ENCODE assay signal across 19 cellular contexts in genomic region chr2:195606179-195606578, GRCh38. TPM values are rescaled to one million over a fixed set of nuclear protein-coding genes. Genes with fewer than 3 reads are reported as not detected.
A peak's percentile ranks its signal among the peaks of the same experiment; 100 is the strongest.
DNase-seq lines count a peak whose midpoint lies in the region; ATAC-seq, FAIRE-seq and TF ChIP-seq lines count a peak whose summit lies in the region.
"Had no signal": no experiment of that assay in that cellular context is flagged by ENCODE, and none has a peak within 500 bp of the region (broad histone marks: within the 10 kb centered on the region; RNA-seq: fewer than 3 reads in every experiment).

No MANE protein-coding gene starts in this region.

- H3K56ac ChIP-seq in H9 (ENCODE audit: insufficient read length, low read depth, low read length): no peak overlapping the region

- SMC1A ChIA-PET in GM12878 (lab: Charles Lee; ENCODE audit: uncharacterized antibody, unreplicated experiment): interaction anchor here (0.6 to 1.0 kb wide), 3 partner anchors 13 to 213 kb away, joined by 3 to 4 read pairs (median 3); no protein-coding TSS in a partner anchor

- H3K4me2 ChIP-seq in H9 (ENCODE audit: insufficient read depth, insufficient read length, low read length): no peak overlapping the region
- H3K4me2 ChIP-seq in GM12878 (ENCODE audit: control insufficient read depth, insufficient read depth): no peak overlapping the region
- H3K4me2 ChIP-seq: A549 had no signal

- H3K79me1 ChIP-seq in H9 (ENCODE audit: insufficient read depth, low read depth, low read length, poor library complexity, severe bottlenecking): no peaks in the 10 kb centered on the region

- H2AFZ ChIP-seq in H9 (ENCODE audit: low read length) (no peak overlapping the region), GM12878 (ENCODE audit: control insufficient read depth, low read depth, low read length) (no peak overlapping the region)

- no peak overlapping the region for H4K91ac ChIP-seq in H9 (ENCODE audit: insufficient read length, low read depth, low read length)

- intact Hi-C loops in activated CD4-positive, alpha-beta T cell treated with anti-CD3 and anti-CD28 coated beads for 36 hours (cut with DNase I, micrococcal nuclease): no loop called here
- intact Hi-C loops in GM12878 (cut with micrococcal nuclease; ENCODE audit: unreplicated experiment): no loop called here

- H3K27me3 ChIP-seq in H9 (ENCODE audit: insufficient read depth, low read length): no peaks in the 10 kb centered on the region
- no peaks in the 10 kb centered on the region for H3K27me3 ChIP-seq in GM12878 (replicated peaks in 1 of 2; ENCODE audit: control insufficient read depth in 2 of 2, insufficient read depth in 2 of 2, low read length in 1 of 2)

- no peaks in the 10 kb centered on the region; the same call in 1 of the 2 replicates for H3K79me2 ChIP-seq in H9 (ENCODE audit: insufficient read depth, low read length)
- no peaks in the 10 kb centered on the region for H3K79me2 ChIP-seq in GM12878 (ENCODE audit: control insufficient read depth, insufficient read depth, low read length)

- TF ChIP-seq CTCF in H9 (conservative IDR thresholded peaks at IDR 0.05) (no peak), GM12878 (IDR thresholded peaks at IDR 0.05 in 2 of 3, conservative IDR thresholded peaks at IDR 0.05 in 1 of 3; ENCODE audit: control insufficient read depth in 2 of 3, extremely low read depth in 1 of 3, insufficient read depth in 1 of 3, low read depth in 3 of 3, low read length in 3 of 3) (no peak)

- no peak overlapping the region for H3T11ph ChIP-seq in H9 (ENCODE audit: low read length)

- no peak overlapping the region for H3K4me3 ChIP-seq in GM12878
- H3K4me3 ChIP-seq: A549, HAP-1 had no signal

- no peak overlapping the region for H2BK20ac ChIP-seq in H9 (ENCODE audit: low read depth, low read length, poor library complexity, severe bottlenecking)

- H3K18ac ChIP-seq in H9 (ENCODE audit: insufficient read length, low read depth, low read length): no peak overlapping the region

- no peaks in the 10 kb centered on the region for H3K23me2 ChIP-seq in H9 (ENCODE audit: insufficient read length, low read depth, low read length, poor library complexity, severe bottlenecking)

- no peak for TF ChIP-seq POLR2A in GM12878 (IDR thresholded peaks at IDR 0.05; ENCODE audit: low read depth, low read length)

- H3K9me3 Mint-ChIP-seq in activated CD4-positive, alpha-beta T cell treated with anti-CD3 and anti-CD28 coated beads for 36 hours (ENCODE audit: low read depth): no peaks in the 10 kb centered on the region
- H3K9me3 Mint-ChIP-seq in H9: no peaks in the 10 kb centered on the region
- H3K9me3 Mint-ChIP-seq in stimulated activated effector memory CD8-positive, alpha-beta T cell treated with anti-CD3 and anti-CD28 coated beads, Interleukin-12 subunit alpha, Interleukin-12 subunit beta, amount 100 ng/mL, for 72 hours: no peaks in the 10 kb centered on the region
- H3K9me3 Mint-ChIP-seq: CD4-positive, alpha-beta T cell had no signal

- H3K27ac ChIP-seq in H9 (ENCODE audit: insufficient read length, low read depth, low read length) (no peak overlapping the region), GM12878 (ENCODE audit: control insufficient read depth, insufficient read depth) (no peak overlapping the region)
- H3K27ac ChIP-seq: 22Rv1, A549, C4-2B had no signal

- peaks cover 22% of the 10 kb centered on the region for H3K4me1 Mint-ChIP-seq in activated CD4-positive, alpha-beta T cell treated with anti-CD3 and anti-CD28 coated beads for 36 hours
- peaks cover 44 to 58% of the 10 kb centered on the region in 2 experiments for H3K4me1 Mint-ChIP-seq in H9
- peaks cover 13% of the 10 kb centered on the region for H3K4me1 Mint-ChIP-seq in stimulated activated effector memory CD8-positive, alpha-beta T cell treated with anti-CD3 and anti-CD28 coated beads, Interleukin-12 subunit alpha, Interleukin-12 subunit beta, amount 100 ng/mL, for 72 hours

- in situ Hi-C loops in GM12878 (cut with MboI): no loop called here

- no peak overlapping the region for H2AK5ac ChIP-seq in H9 (ENCODE audit: insufficient read length, low read length)

- RAD21 ChIA-PET in GM12878 (lab: Charles Lee; ENCODE audit: unreplicated experiment): no interaction called here

- H2BK120ac ChIP-seq in H9 (ENCODE audit: low read depth, low read length, poor library complexity, severe bottlenecking): no peak overlapping the region

- DNase-seq in activated CD4-positive, alpha-beta T cell treated with anti-CD3 and anti-CD28 coated beads for 36 hours: no peak
- DNase-seq in activated CD4-positive, alpha-beta T cell treated with anti-CD3 and anti-CD28 coated beads, Interleukin-2, amount 50 U/mL, for 4 hours: no peak
- DNase-seq in H9: no peak
- no peak for DNase-seq in GM12878 (ENCODE audit: low read depth, low spot score)
- DNase-seq in stimulated activated effector memory CD8-positive, alpha-beta T cell treated with anti-CD3 and anti-CD28 coated beads, Interleukin-12 subunit alpha, Interleukin-12 subunit beta, amount 100 ng/mL, for 72 hours (ENCODE audit: low spot score in 2 of 2): no peak
- no peak for DNase-seq in nucleus accumbens (lab: John Stamatoyannopoulos, UW)
- DNase-seq in NCI-H146 (lab: John Stamatoyannopoulos, UW): no peak
- DNase-seq in RCC 7860 (ENCODE audit: low spot score): no peak
- DNase-seq: AML-193; Caco-2; CD4-positive, alpha-beta T cell had no signal

- no peak overlapping the region for H2BK12ac ChIP-seq in H9 (ENCODE audit: insufficient read length, low read depth, low read length)

- no peak overlapping the region for H3K14ac ChIP-seq in H9 (ENCODE audit: insufficient read depth, low read length)

- no peak overlapping the region for H4K5ac ChIP-seq in H9 (ENCODE audit: insufficient read length, low read depth, low read length)

- no peaks in the 10 kb centered on the region for H3K9me3 ChIP-seq in H9 (ENCODE audit: control insufficient read depth, low read depth, low read length)
- no peaks in the 10 kb centered on the region for H3K9me3 ChIP-seq in GM12878 (replicated peaks; ENCODE audit: control insufficient read depth, insufficient read depth, low read length)
- H3K9me3 ChIP-seq: A549, Caco-2, HAP-1 had no signal

- BruUV-seq in GM12878 (replicated peaks; lab: Mats Ljungman, UMichigan): no TSS peak

- CTCF ChIA-PET in activated CD4-positive, alpha-beta T cell treated with anti-CD3 and anti-CD28 coated beads for 36 hours (lab: Charles Lee): no interaction called here
- CTCF ChIA-PET in GM12878 (lab: Yijun Ruan, JAX): interaction anchor here (1.1 kb wide), 1 partner anchor 12 kb away, joined by 3 read pairs; no protein-coding TSS in a partner anchor

- no peak overlapping the region for H3K9ac ChIP-seq in H9 (ENCODE audit: extremely low read depth, insufficient read length, low read length)
- no peak overlapping the region for H3K9ac ChIP-seq in GM12878 (ENCODE audit: control insufficient read depth, insufficient read depth, low read length)

- no peaks in the 10 kb centered on the region for H3K27me3 Mint-ChIP-seq in activated CD4-positive, alpha-beta T cell treated with anti-CD3 and anti-CD28 coated beads for 36 hours
- H3K27me3 Mint-ChIP-seq in H9 (ENCODE audit: low read depth): no peaks in the 10 kb centered on the region
- H3K27me3 Mint-ChIP-seq: CD4-positive, alpha-beta T cell had no signal

- H4K20me1 ChIP-seq in H9 (ENCODE audit: control insufficient read depth, insufficient read depth, insufficient read length) (no peaks in the 10 kb centered on the region), GM12878 (ENCODE audit: control insufficient read depth, insufficient read depth) (no peaks in the 10 kb centered on the region)

- TF ChIP-seq EP300 in GM12878 (IDR thresholded peaks at IDR 0.05; ENCODE audit: borderline replicate concordance in 1 of 2, control insufficient read depth in 1 of 2, low read depth in 2 of 2, low read length in 2 of 2): no peak

- POLR2A ChIA-PET in activated CD4-positive, alpha-beta T cell treated with anti-CD3 and anti-CD28 coated beads for 36 hours (lab: Charles Lee): no interaction called here
- POLR2A ChIA-PET in GM12878 (lab: Charles Lee): no interaction called here

- no peak overlapping the region for H3K4me3 Mint-ChIP-seq in activated CD4-positive, alpha-beta T cell treated with anti-CD3 and anti-CD28 coated beads for 36 hours
- H3K4me3 Mint-ChIP-seq in H9: no peak overlapping the region
- H3K4me3 Mint-ChIP-seq in stimulated activated effector memory CD8-positive, alpha-beta T cell treated with anti-CD3 and anti-CD28 coated beads, Interleukin-12 subunit alpha, Interleukin-12 subunit beta, amount 100 ng/mL, for 72 hours: no peak overlapping the region
- H3K4me3 Mint-ChIP-seq: CD4-positive, alpha-beta T cell had no signal

- no peak overlapping the region for H2BK15ac ChIP-seq in H9 (ENCODE audit: low read depth, low read length)

- H3K4me1 ChIP-seq in H9 (ENCODE audit: insufficient read depth, low read length) (no peaks in the 10 kb centered on the region; the same call in 1 of the 2 replicates), GM12878 (ENCODE audit: control insufficient read depth, insufficient read depth, low read length) (no peaks in the 10 kb centered on the region)
- H3K4me1 ChIP-seq: HAP-1 had no signal

- H3K36me3 ChIP-seq in GM12878 (ENCODE audit: control insufficient read depth in 2 of 2, insufficient read depth in 2 of 2, low read length in 1 of 2): no peaks in the 10 kb centered on the region
- H3K36me3 ChIP-seq: HAP-1 had no signal

- peak; percentile 39 for ATAC-seq in activated CD4-positive, alpha-beta T cell treated with anti-CD3 and anti-CD28 coated beads for 36 hours
- ATAC-seq in GM12878: no peak
- peak; percentile 55 for ATAC-seq in stimulated activated effector memory CD8-positive, alpha-beta T cell treated with anti-CD3 and anti-CD28 coated beads, Interleukin-12 subunit alpha, Interleukin-12 subunit beta, amount 100 ng/mL, for 72 hours
- ATAC-seq: A549 had no signal

- no peak overlapping the region for H3K27ac Mint-ChIP-seq in activated CD4-positive, alpha-beta T cell treated with anti-CD3 and anti-CD28 coated beads for 36 hours
- H3K27ac Mint-ChIP-seq in H9: peak overlapping the region in 2 of 3 experiments; percentile 20 to 35; a peak in 3 of 7 replicates
- peak overlapping the region; percentile 35 for H3K27ac Mint-ChIP-seq in stimulated activated effector memory CD8-positive, alpha-beta T cell treated with anti-CD3 and anti-CD28 coated beads, Interleukin-12 subunit alpha, Interleukin-12 subunit beta, amount 100 ng/mL, for 72 hours
- H3K27ac Mint-ChIP-seq: CD4-positive, alpha-beta T cell had no signal

- H4K8ac ChIP-seq in H9 (replicated peaks; ENCODE audit: insufficient read length, low read depth, low read length): no peak overlapping the region

- no peaks in the 10 kb centered on the region for H3K36me3 Mint-ChIP-seq in activated CD4-positive, alpha-beta T cell treated with anti-CD3 and anti-CD28 coated beads for 36 hours (ENCODE audit: low read depth)
- H3K36me3 Mint-ChIP-seq in H9 (ENCODE audit: insufficient read depth in 1 of 3, low read depth in 3 of 3): no peaks in the 10 kb centered on the region; a peak in 2 of 7 replicates
- no peaks in the 10 kb centered on the region for H3K36me3 Mint-ChIP-seq in stimulated activated effector memory CD8-positive, alpha-beta T cell treated with anti-CD3 and anti-CD28 coated beads, Interleukin-12 subunit alpha, Interleukin-12 subunit beta, amount 100 ng/mL, for 72 hours

- no peak overlapping the region for H3K23ac ChIP-seq in H9 (ENCODE audit: insufficient read length, low read depth, low read length)

- FAIRE-seq in GM12878 (lab: Jason Lieb, UNC) (no peak), RCC 7860 (lab: Jason Lieb, UNC) (no peak)
- FAIRE-seq: A549, D721Med, G401.6, GM12892, GM18507 had no signal

- no peak overlapping the region for H2BK5ac ChIP-seq in H9 (ENCODE audit: insufficient read length, low read length)

- no peak overlapping the region for H3K4ac ChIP-seq in H9 (ENCODE audit: low read depth, low read length)

- TF ChIP-seq RAD21 in GM12878 (IDR thresholded peaks at IDR 0.05; ENCODE audit: insufficient read depth, low read depth, low read length): no peak

RNA-seq across cellular contexts. Expression of gene SLC39A10, which starts 50.8 kb away (rescaled TPM):
- 10 to 100 TPM; 24.0 to 27.8 TPM for total RNA-seq in activated CD4-positive, alpha-beta T cell treated with anti-CD3 and anti-CD28 coated beads for 36 hours
- total RNA-seq in H9 (2021): 156 and 161 TPM in 2 replicates
- 94.5 and 106 TPM in 2 replicates for total RNA-seq in GM12878 (2013; cell fraction: nucleolus; rRNA removed)
- total RNA-seq in GM12878 (2014; rRNA removed): 10.1 and 11.4 TPM in 2 replicates
- 14.0 and 14.1 TPM in 2 replicates for total RNA-seq in GM12878 (2014; rRNA removed; fragmentation: Illumina TruSeq; extraction: Trizol)
- total RNA-seq in GM12878 (2021): 13.3 and 14.2 TPM in 2 replicates
- 1.7 TPM for polyA plus RNA-seq in GM12878 (2011; ENCODE audit: low read depth)
- 23.6 and 32.9 TPM in 2 replicates for polyA plus RNA-seq in GM12878 (2011; rRNA removed)
- polyA plus RNA-seq in GM12878 (2011; cell fraction: cytosol; rRNA removed): 8.8 and 9.4 TPM in 2 replicates
- polyA plus RNA-seq in GM12878 (2011; cell fraction: nucleus; rRNA removed): 31.1 and 37.4 TPM in 2 replicates
- polyA plus RNA-seq in GM12878 (2012): 2.7 and 4.5 TPM in 2 replicates
- polyA plus RNA-seq in GM12878 (2014; fragmentation: Illumina TruSeq; extraction: Trizol): 7.8 and 8.4 TPM in 2 replicates
- polyA plus RNA-seq in GM12878 (2014; fragmentation: Nextera tagmentation; extraction: Ambion mirVana): 1 to 10 TPM; 2.0 to 4.9 TPM
- 3.6 and 5.6 TPM in 2 replicates for polyA plus RNA-seq in GM12878 (2014; rRNA removed)
- polyA plus RNA-seq in GM12878 (2016; fragmentation: Nextera tagmentation; extraction: Ambion mirVana): 1 to 10 TPM; 7.0 to 7.5 TPM
- 42.9 and 73.1 TPM in 2 replicates for polyA minus RNA-seq in GM12878 (2011; rRNA and poly(A)+ RNA removed)
- polyA minus RNA-seq in GM12878 (2011; cell fraction: cytosol; rRNA and poly(A)+ RNA removed): 17.7 and 18.4 TPM in 2 replicates
- 42.1 and 54.2 TPM in 2 replicates for polyA minus RNA-seq in GM12878 (2011; cell fraction: nucleus; rRNA and poly(A)+ RNA removed)
